1 cellular context compared by ENCODE assay signal in genomic region chr5:160197341-160198147, GRCh38.
TF ChIP-seq lines count a peak whose summit lies in the region.

No MANE protein-coding gene starts in this region.

TF ChIP-seq in SK-N-SH, 30 proteins besides CTCF, POLR2A, EP300 and RAD21 (continued from another document):
- no peak for TF ChIP-seq SIN3A (IDR thresholded peaks at IDR 0.05; ENCODE audit: borderline replicate concordance, low read depth, low read length)
- no peak for TF ChIP-seq TAF1 (IDR thresholded peaks at IDR 0.05; ENCODE audit: borderline replicate concordance, low read depth, low read length)
- TF ChIP-seq MXI1 (IDR thresholded peaks at IDR 0.05; ENCODE audit: low read depth, low read length): no peak
- TF ChIP-seq GABPA (IDR thresholded peaks at IDR 0.05; ENCODE audit: low read depth): no peak
- TF ChIP-seq ELF1 (IDR thresholded peaks at IDR 0.05): no peak
- TF ChIP-seq MAX (IDR thresholded peaks at IDR 0.05; ENCODE audit: low read depth): no peak
- no peak for TF ChIP-seq SMC3 (IDR thresholded peaks at IDR 0.05; ENCODE audit: low read depth, low read length)
- no peak for TF ChIP-seq POLR2AphosphoS5 (IDR thresholded peaks at IDR 0.05; ENCODE audit: low read depth, low read length)
